8 cellular contexts compared by ENCODE assay signal in genomic region chr3:9916734-9917680, GRCh38. TPM values are rescaled to one million over a fixed set of nuclear protein-coding genes. Genes with fewer than 3 reads are reported as not detected.
DNase-seq lines count a peak whose midpoint lies in the region; ATAC-seq, FAIRE-seq and TF ChIP-seq lines count a peak whose summit lies in the region.

Gene IL17RC, plus strand, starts transcription at chr3:9917098. Its CDS starts 218 bp downstream, at chr3:9917316.

- BruUV-seq in Panc1 (replicated peaks; lab: Mats Ljungman, UMichigan): TSS peak; percentile 83

- H3K36me3 ChIP-seq in BLaER1 (no peaks in the 10 kb centered on the region), Panc1 (ENCODE audit: control insufficient read depth, insufficient read depth, low read length) (no peaks in the 10 kb centered on the region), ascending aorta (peaks cover 0 to 8% of the 10 kb centered on the region in 2 donors), heart right ventricle (peaks cover 0 to 27% (median 0%) of the 10 kb centered on the region in 9 donors)

- ATAC-seq in Panc1 (peak; percentile 87), heart right ventricle (peak; percentile 88 to 96 (median 93))

- no peaks in the 10 kb centered on the region for H3K27me3 Mint-ChIP-seq in osteocyte (ENCODE audit: unreplicated experiment)

- TF ChIP-seq CTCF in Panc1 (IDR thresholded peaks at IDR 0.05) (no peak), ascending aorta (IDR thresholded peaks at IDR 0.05) (no peak), heart right ventricle (IDR thresholded peaks at IDR 0.05) (no peak), osteocyte (IDR thresholded peaks at IDR 0.05) (no peak), D721Med (IDR thresholded peaks at IDR 0.05; ENCODE audit: insufficient read depth, missing control alignments) (no peak)

- H3K4me2 ChIP-seq in BLaER1: peak within 1 kb of the TSS; percentile 100

- H3K9me3 Mint-ChIP-seq in osteocyte (ENCODE audit: unreplicated experiment): no peaks in the 10 kb centered on the region

- H3K27ac ChIP-seq in BLaER1 (peak within 1 kb of the TSS; percentile 75), Panc1 (ENCODE audit: low read length) (peak within 1 kb of the TSS; percentile 85), ascending aorta (peak within 1 kb of the TSS; percentile 79 to 86), heart right ventricle (peak within 1 kb of the TSS; percentile 84 to 97 (median 88))

- DNase-seq in HS-5 (ENCODE audit: low read depth) (peak; percentile 89), Panc1 (ENCODE audit: low read depth, low spot score) (no peak), ascending aorta (ENCODE audit: low spot score in 2 of 2) (peak; percentile 79 to 93), heart right ventricle (peak; percentile 83 to 89), osteocyte (ENCODE audit: extremely low spot score, unreplicated experiment) (peak; percentile 89), GM19238 (ENCODE audit: insufficient read length, low spot score) (no peak), D721Med (ENCODE audit: insufficient read length, low spot score) (no peak)

- H3K4me3 ChIP-seq in BLaER1 (peak within 1 kb of the TSS; percentile 74), Panc1 (ENCODE audit: low read depth in 2 of 2, low read length in 2 of 2) (peak within 1 kb of the TSS; percentile 44 to 72), ascending aorta (peak within 1 kb of the TSS; percentile 62 to 89), heart right ventricle (peak within 1 kb of the TSS; percentile 51 to 79 (median 65))

- no peak for FAIRE-seq in D721Med (lab: Jason Lieb, UNC)

- in situ Hi-C loops in Panc1 (cut with HindIII; ENCODE audit: low pct_unique_long_range_greater_than_20kb, low sequenced_read_pairs): no loop called here

- H4K20me1 ChIP-seq in BLaER1: no peaks in the 10 kb centered on the region

- peaks cover 19% of the 10 kb centered on the region for H3K27me3 ChIP-seq in BLaER1
- H3K27me3 ChIP-seq in Panc1 (ENCODE audit: control insufficient read depth, insufficient read depth, low read length): no peaks in the 10 kb centered on the region
- no peaks in the 10 kb centered on the region for H3K27me3 ChIP-seq in ascending aorta
- no peaks in the 10 kb centered on the region for H3K27me3 ChIP-seq in heart right ventricle

- 5 to 7% methylated on average over 19 of the region's 19 CpGs for WGBS in heart right ventricle, 2 donors

- intact Hi-C loops in Panc1 (cut with micrococcal nuclease; ENCODE audit: unreplicated experiment): no loop called here
- intact Hi-C loops in ascending aorta (cut with DNase I): loop anchor here (1.0 to 10.0 kb wide), 6 partner anchors 16 to 522 kb away; partner anchors contain the start of genes ARPC4, BRPF1, CRELD1 and JAGN1
- intact Hi-C loops in heart right ventricle (cut with DNase I): loop anchor here in 3 of 10 donors (5.0 to 10.0 kb wide), 4 partner anchors 55 to 75 kb away; partner anchors contain the start of gene RPUSD3 (in 2 of the 3)

- CTCF ChIA-PET in Panc1 (lab: Charles Lee): no interaction called here

- H3K27ac Mint-ChIP-seq in osteocyte (ENCODE audit: unreplicated experiment): peak within 1 kb of the TSS; percentile 89

- peaks cover 47% of the 10 kb centered on the region for H3K4me1 Mint-ChIP-seq in osteocyte (ENCODE audit: unreplicated experiment)

- no peaks in the 10 kb centered on the region for H3K36me3 Mint-ChIP-seq in osteocyte (ENCODE audit: unreplicated experiment)

- peak within 1 kb of the TSS; percentile 73 for H3K9ac ChIP-seq in BLaER1

- POLR2A ChIA-PET in Panc1 (lab: Charles Lee): interaction anchor here (0.6 kb wide), 1 partner anchor 25 kb away, joined by 3 read pairs; no protein-coding TSS in a partner anchor

- H3K4me1 ChIP-seq in BLaER1 (peaks cover 43% of the 10 kb centered on the region), Panc1 (ENCODE audit: control insufficient read depth, insufficient read depth, low read length) (peaks cover 25% of the 10 kb centered on the region), ascending aorta (peaks cover 22 to 32% of the 10 kb centered on the region in 2 donors), heart right ventricle (peaks cover 11 to 42% (median 30%) of the 10 kb centered on the region in 9 donors)

- H3K9me3 ChIP-seq in BLaER1 (no peaks in the 10 kb centered on the region), Panc1 (ENCODE audit: control insufficient read depth, insufficient read depth, low read depth, low read length) (no peaks in the 10 kb centered on the region), ascending aorta (no peaks in the 10 kb centered on the region), heart right ventricle (no peaks in the 10 kb centered on the region)

- H3K4me3 Mint-ChIP-seq in osteocyte (ENCODE audit: unreplicated experiment): peak within 1 kb of the TSS; percentile 75

RNA-seq across cellular contexts. Expression of gene IL17RC, which starts in this region (rescaled TPM):
- total RNA-seq in Panc1 (2021; ENCODE audit: unreplicated experiment) (23.6 TPM), ascending aorta (82.5 TPM), heart right ventricle (10 to 100 TPM; 18.6 to 36.2 (median 27.9) TPM), osteocyte (36.5 and 36.6 TPM in 2 replicates)
- 30.6 TPM for polyA plus RNA-seq in Panc1 (2012; ENCODE audit: insufficient read length)
- 10 to 100 TPM; 40.7 to 62.3 TPM for polyA plus RNA-seq in heart right ventricle

Comparison
In these comparisons a context has a peak if more than half of its experiments do, and no peak if none do; other contexts are left out.
1. DNase-seq: peak in HS-5 (single experiment), ascending aorta (2 of 2), heart right ventricle (2 of 2) and osteocyte (single experiment); none in Panc1 (single experiment), GM19238 (single experiment) and D721Med (single experiment).
2. Peak in every context shown above with its lines, with median percentiles within 50 percentile points of each other: H3K27ac ChIP-seq and H3K4me3 ChIP-seq.